ENCODE assay signal across 8 cellular contexts in genomic region chr11:64334764-64335741, GRCh38. TPM values are rescaled to one million over a fixed set of nuclear protein-coding genes. Genes with fewer than 3 reads are reported as not detected.
DNase-seq lines count a peak whose midpoint lies in the region; ATAC-seq, FAIRE-seq and TF ChIP-seq lines count a peak whose summit lies in the region.

No MANE protein-coding gene starts in this region.

- intact Hi-C loops in kidney (cut with DNase I), result no loop called here

- peaks cover 0 to 6% of the 10 kb centered on the region in 2 donors for H3K4me1 ChIP-seq in kidney (ENCODE audit: control insufficient read depth in 1 of 2, insufficient read depth in 1 of 2, low read depth in 1 of 2, low read length in 2 of 2)

- peak; percentile 70 for ATAC-seq in HG03135 (IDR thresholded peaks at IDR 0.05; ENCODE audit: unreplicated experiment)

- no peak overlapping the region for H3K4me3 Mint-ChIP-seq in endothelial cell (ENCODE audit: unreplicated experiment)

- FAIRE-seq in GM19239 (lab: Jason Lieb, UNC), result peak; percentile 85
- no peak for FAIRE-seq in kidney (lab: Jason Lieb, UNC)

- no peaks in the 10 kb centered on the region for H3K36me3 ChIP-seq in kidney (ENCODE audit: control insufficient read depth in 1 of 2, insufficient read depth in 2 of 2, low read length in 2 of 2)

- DNase-seq in DMS79 (lab: John Stamatoyannopoulos, UW), result peak; percentile 71
- peak; percentile 75 for DNase-seq in GM19239 (ENCODE audit: insufficient read length, low spot score)
- peak; percentile 99 for DNase-seq in NCI-H226
- peak; percentile 72 to 77 for DNase-seq in activated T-cell treated with anti-CD3 and anti-CD28 coated beads, Interleukin-2, amount 50 U/mL, for 48 hours
- DNase-seq in kidney, result peak; percentile 91
- no peak for DNase-seq in endothelial cell (ENCODE audit: low spot score)
- DNase-seq in activated gamma-delta T cell (lab: John Stamatoyannopoulos, UW), result no peak

- H3K4me3 ChIP-seq in kidney (ENCODE audit: low read length in 2 of 2), result no peak overlapping the region

- H3K27me3 Mint-ChIP-seq in endothelial cell (ENCODE audit: unreplicated experiment), result peaks cover 8% of the 10 kb centered on the region

- H3K9me3 ChIP-seq in kidney (ENCODE audit: control insufficient read depth in 1 of 2, low read length in 2 of 2), result no peaks in the 10 kb centered on the region

- no peak overlapping the region for H3K27ac Mint-ChIP-seq in endothelial cell (ENCODE audit: unreplicated experiment)

- no peaks in the 10 kb centered on the region for H3K36me3 Mint-ChIP-seq in endothelial cell (ENCODE audit: low read depth, unreplicated experiment)

- no peak overlapping the region for H3K27ac ChIP-seq in kidney (ENCODE audit: low read depth in 2 of 2, low read length in 2 of 2)

- H3K9me3 Mint-ChIP-seq in endothelial cell (ENCODE audit: unreplicated experiment), result no peaks in the 10 kb centered on the region

- TF ChIP-seq CTCF in kidney (IDR thresholded peaks at IDR 0.05; ENCODE audit: borderline replicate concordance, extremely low read depth, insufficient read depth) (no peak), endothelial cell (IDR thresholded peaks at IDR 0.05; ENCODE audit: unreplicated experiment) (no peak)

- no peaks in the 10 kb centered on the region for H3K4me1 Mint-ChIP-seq in endothelial cell (ENCODE audit: unreplicated experiment)

- no peak overlapping the region for H3K9ac ChIP-seq in kidney (ENCODE audit: low read length in 2 of 2)

RNA-seq across cellular contexts. Expression of gene CCDC88B, which starts 5.0 kb away (rescaled TPM):
- total RNA-seq in kidney (13.3 TPM), endothelial cell (ENCODE audit: unreplicated experiment) (8.3 TPM)
- polyA plus RNA-seq in kidney (ENCODE audit: insufficient read depth, low read depth, low replicate concordance), result 10.0 TPM

RNA-seq across cellular contexts. Expression of gene PRDX5, which starts 17.1 kb away (rescaled TPM):
- total RNA-seq in kidney (192 TPM), endothelial cell (ENCODE audit: unreplicated experiment) (264 TPM)
- 1,026 TPM for polyA plus RNA-seq in kidney (ENCODE audit: insufficient read depth, low read depth, low replicate concordance)

RNA-seq across cellular contexts. Expression of gene TRMT112, which starts 17.7 kb away (rescaled TPM):
- total RNA-seq in kidney (172 TPM), endothelial cell (ENCODE audit: unreplicated experiment) (138 TPM)
- polyA plus RNA-seq in kidney (ENCODE audit: insufficient read depth, low read depth, low replicate concordance), result 291 TPM

RNA-seq across cellular contexts. Expression of gene RPS6KA4, which starts 23.9 kb away (rescaled TPM):
- total RNA-seq in kidney (40.2 TPM), endothelial cell (ENCODE audit: unreplicated experiment) (37.5 TPM)
- polyA plus RNA-seq in kidney (ENCODE audit: insufficient read depth, low read depth, low replicate concordance), result 13.6 TPM

RNA-seq across cellular contexts. Expression of gene ESRRA, which starts 29.7 kb away (rescaled TPM):
- 59.7 TPM for total RNA-seq in kidney
- polyA plus RNA-seq in kidney (ENCODE audit: insufficient read depth, low read depth, low replicate concordance), result 117 TPM
- total RNA-seq in endothelial cell (ENCODE audit: unreplicated experiment), result 42.3 TPM

Comparison
In these comparisons a context has a peak if more than half of its experiments do, and no peak if none do; other contexts are left out.
1. DNase-seq: peak in DMS79 (single experiment), GM19239 (single experiment), NCI-H226 (single experiment), activated T-cell treated with anti-CD3 and anti-CD28 coated beads, Interleukin-2, amount 50 U/mL, for 48 hours (2 of 2) and kidney (single experiment); none in endothelial cell (single experiment) and activated gamma-delta T cell (single experiment).